In the genomic region with DNA sequence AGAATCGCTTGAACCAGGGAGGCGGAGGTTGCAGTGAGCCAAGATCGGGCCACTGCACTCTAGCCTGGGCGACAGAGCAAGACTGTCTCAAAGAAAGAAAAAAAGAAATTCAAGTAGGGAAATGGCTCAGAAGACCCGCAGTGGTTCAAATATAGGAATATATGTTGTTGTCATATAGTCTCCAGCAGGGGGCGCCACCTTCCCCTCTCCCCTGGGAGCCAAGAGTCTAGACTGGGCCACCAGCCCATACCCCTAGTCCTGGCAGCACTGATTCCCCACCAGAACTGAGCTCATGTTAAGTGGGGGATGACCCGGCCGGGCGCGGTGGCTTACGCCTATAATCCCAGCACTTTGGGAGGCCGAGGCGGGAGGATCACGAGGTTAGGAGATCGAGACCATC, we compare ENCODE assay signal across 8 cellular contexts. TPM values are rescaled to one million over a fixed set of nuclear protein-coding genes. Genes with fewer than 3 reads are reported as not detected.
DNase-seq lines count a peak whose midpoint lies in the region; ATAC-seq, FAIRE-seq and TF ChIP-seq lines count a peak whose summit lies in the region.
"Not testable (repeated sequence)": the region's sequence is repeated elsewhere in the genome, so short reads cannot be mapped to it uniquely, and the experiment has no call there.

No MANE protein-coding gene starts in this region.

- not testable (repeated sequence) for FAIRE-seq in D721Med (lab: Jason Lieb, UNC)

- not testable (repeated sequence) for H2AK9ac ChIP-seq in IMR-90 (replicated peaks; ENCODE audit: low read depth, low read length, poor library complexity)

- H3K27me3 ChIP-seq in IMR-90 (ENCODE audit: control insufficient read depth, insufficient read depth, low read length); trophoblast cell (ENCODE audit: insufficient read depth, low read length): not testable (repeated sequence)

- H3K18ac ChIP-seq in IMR-90 (ENCODE audit: low read depth, low read length); trophoblast cell (ENCODE audit: low read length): not testable (repeated sequence)

- WGBS in IMR-90 (ENCODE audit: extremely low coverage in 2 of 2, insufficient read length in 1 of 2), 2 experiments, result no CpG with 5 or more reads among the region's 15 CpGs
- WGBS in trophoblast cell (ENCODE audit: extremely low coverage, insufficient coverage, insufficient read length), result no CpG with 5 or more reads among the region's 15 CpGs

- H3K9me1 ChIP-seq in IMR-90 (ENCODE audit: insufficient read depth, low read length), result not testable (repeated sequence)

- not testable (repeated sequence) for H2AFZ ChIP-seq in IMR-90 (replicated peaks; ENCODE audit: low read length, poor library complexity); trophoblast cell (ENCODE audit: insufficient read depth, low read length, poor library complexity)

- H3K4me1 ChIP-seq in IMR-90 (ENCODE audit: control insufficient read depth, insufficient read depth, low read length); trophoblast cell (ENCODE audit: control insufficient read depth in 1 of 2, insufficient read depth in 2 of 2, low read length in 2 of 2): not testable (repeated sequence)

- H2BK5ac ChIP-seq in IMR-90 (ENCODE audit: low read depth, low read length, poor library complexity, severe bottlenecking); trophoblast cell (ENCODE audit: low read depth, low read length, poor library complexity): not testable (repeated sequence)

- not testable (repeated sequence) for H3K9ac ChIP-seq in IMR-90 (ENCODE audit: low read depth, low read length); trophoblast cell (ENCODE audit: low read length)

- H4K8ac ChIP-seq in IMR-90 (ENCODE audit: low read depth in 2 of 2, low read length in 2 of 2); trophoblast cell (ENCODE audit: low read depth, low read length): not testable (repeated sequence)

- H3K56ac ChIP-seq in IMR-90 (ENCODE audit: extremely low read depth, insufficient read depth, low read length), result not testable (repeated sequence)

- H2BK12ac ChIP-seq in trophoblast cell (ENCODE audit: low read length), result not testable (repeated sequence)

- not testable (repeated sequence) for H3K9me3 ChIP-seq in IMR-90 (ENCODE audit: control insufficient read depth, insufficient read depth, low read length); trophoblast cell (ENCODE audit: insufficient read depth, low read depth, low read length)

- POLR2A ChIA-PET in IMR-90 (lab: Charles Lee; ENCODE audit: unreplicated experiment), result not testable (repeated sequence)

- not testable (repeated sequence) for TF ChIP-seq POLR2A in IMR-90 (IDR thresholded peaks at IDR 0.05; ENCODE audit: low read depth, low read length)

- not testable (repeated sequence) for H4K5ac ChIP-seq in IMR-90 (ENCODE audit: low read depth, low read length)

- DNase-seq in D721Med (ENCODE audit: insufficient read length, low spot score) (peak; percentile 43), RPMI8226 (peak; percentile 16), cardiac septum (ENCODE audit: low spot score) (peak; percentile 82), trophoblast cell (peak; percentile 22 to 48)
- DNase-seq in IMR-90; astrocyte of the spinal cord (ENCODE audit: low read depth, low spot score): not testable (repeated sequence)
- DNase-seq in activated CD4-positive, alpha-beta T cell treated with anti-CD3 and anti-CD28 coated beads, Interleukin-2, amount 50 U/mL, for 48 hours, result peak; percentile 72 to 78
- DNase-seq in stimulated activated naive CD4-positive, alpha-beta T cell (lab: John Stamatoyannopoulos, UW), result peak; percentile 5 to 41 (median 33)

- ATAC-seq in IMR-90 (ENCODE audit: low read depth), result not testable (repeated sequence)

- intact Hi-C loops in IMR-90 (cut with micrococcal nuclease); cardiac septum (cut with DNase I): not testable (repeated sequence)

- H3K36me3 ChIP-seq in IMR-90 (ENCODE audit: control insufficient read depth, insufficient read depth, low read length); trophoblast cell (ENCODE audit: control insufficient read depth in 1 of 2, insufficient read depth in 2 of 2, low read length in 2 of 2): not testable (repeated sequence)

- H4K12ac ChIP-seq in trophoblast cell (ENCODE audit: low read depth, low read length), result not testable (repeated sequence)

- H2BK120ac ChIP-seq in IMR-90 (ENCODE audit: low read depth, low read length); trophoblast cell (ENCODE audit: insufficient read depth, low read length, poor library complexity): not testable (repeated sequence)

- not testable (repeated sequence) for H3K4ac ChIP-seq in IMR-90 (ENCODE audit: low read depth, low read length); trophoblast cell (ENCODE audit: low read depth, low read length)

- H3K27ac ChIP-seq in IMR-90 (ENCODE audit: insufficient read depth, low read length); trophoblast cell (ENCODE audit: low read depth, low read length): not testable (repeated sequence)

- H2BK15ac ChIP-seq in IMR-90 (ENCODE audit: low read depth, low read length), result not testable (repeated sequence)

- not testable (repeated sequence) for H4K20me1 ChIP-seq in IMR-90 (ENCODE audit: insufficient read depth, low read length)

- not testable (repeated sequence) for H3K4me3 ChIP-seq in IMR-90 (ENCODE audit: insufficient read depth, low read depth, low read length); astrocyte of the spinal cord (ENCODE audit: low read depth, low read length); trophoblast cell (ENCODE audit: low read depth, low read length)

- dilution Hi-C loops in IMR-90 (cut with HindIII; ENCODE audit: low sequenced_read_pairs, unreplicated experiment), result not testable (repeated sequence)

- not testable (repeated sequence) for H3K79me1 ChIP-seq in IMR-90 (ENCODE audit: low read depth in 1 of 2, low read length in 2 of 2); trophoblast cell (ENCODE audit: low read length)

- in situ Hi-C loops in IMR-90 (cut with MboI; ENCODE audit: low sequenced_read_pairs); astrocyte of the spinal cord (cut with HindIII; ENCODE audit: low sequenced_read_pairs): not testable (repeated sequence)

- not testable (repeated sequence) for H4K91ac ChIP-seq in IMR-90 (ENCODE audit: insufficient read depth, low read depth, low read length); trophoblast cell (ENCODE audit: low read depth, low read length)

- H2AK5ac ChIP-seq in IMR-90 (ENCODE audit: low read depth, low read length); trophoblast cell (ENCODE audit: low read length): not testable (repeated sequence)

- not testable (repeated sequence) for H2BK20ac ChIP-seq in IMR-90 (ENCODE audit: low read depth, low read length)

- H3K14ac ChIP-seq in IMR-90 (replicated peaks; ENCODE audit: low read depth, low read length); trophoblast cell (ENCODE audit: low read length): not testable (repeated sequence)

- 0 out of 2 replicates have a peak, but pooled peaks have one; percentile 7 for TF ChIP-seq RAD21 in IMR-90 (IDR thresholded peaks at IDR 0.05; ENCODE audit: low read length)

- CTCF ChIA-PET in IMR-90 (lab: Yijun Ruan, JAX), result interaction anchor here (1.5 kb wide), 1 partner anchor 9 kb away, joined by 3 read pairs; no protein-coding TSS in a partner anchor

- H3K79me2 ChIP-seq in trophoblast cell (ENCODE audit: control insufficient read depth, insufficient read depth, low read length, poor library complexity), result not testable (repeated sequence)

- BruUV-seq in IMR-90 (replicated peaks; lab: Mats Ljungman, UMichigan), result not testable (repeated sequence)

- not testable (repeated sequence) for H3K4me2 ChIP-seq in IMR-90 (ENCODE audit: low read depth, low read length); trophoblast cell (ENCODE audit: low read length)

- peak; percentile 52 for TF ChIP-seq CTCF in D721Med (IDR thresholded peaks at IDR 0.05; ENCODE audit: insufficient read depth, missing control alignments)
- 0 out of 2 replicates have a peak, but pooled peaks have one; percentile 15 for TF ChIP-seq CTCF in IMR-90 (conservative IDR thresholded peaks at IDR 0.05; ENCODE audit: low read depth, low read length)
- peak; percentile 32 for TF ChIP-seq CTCF in astrocyte of the spinal cord (IDR thresholded peaks at IDR 0.05; ENCODE audit: low read depth, low read length)

- not testable (repeated sequence) for H3K23ac ChIP-seq in IMR-90 (ENCODE audit: low read depth, low read length); trophoblast cell (ENCODE audit: low read length)

RNA-seq across cellular contexts. Expression of gene FAM222B, which starts 6.1 kb away (rescaled TPM):
- total RNA-seq in IMR-90 (2012; rRNA removed) (2.2 and 2.5 TPM in 2 replicates), cardiac septum (18.6 TPM)
- 10.8 and 11.4 TPM in 2 replicates for polyA plus RNA-seq in IMR-90 (2012; rRNA removed)
- 9.8 and 15.2 TPM in 2 replicates for polyA plus RNA-seq in IMR-90 (2012; cell fraction: cytosol; rRNA removed)
- polyA plus RNA-seq in IMR-90 (2012; cell fraction: nucleus; rRNA removed; ENCODE audit: low replicate concordance), result 26.2 and 26.3 TPM in 2 replicates
- 45.9 and 48.6 TPM in 2 replicates for polyA plus RNA-seq in trophoblast cell (2013)

RNA-seq across cellular contexts. Expression of gene ERAL1, which starts 6.1 kb away (rescaled TPM):
- total RNA-seq in IMR-90 (2012; rRNA removed) (25.8 and 34.1 TPM in 2 replicates), cardiac septum (31.3 TPM)
- polyA plus RNA-seq in IMR-90 (2012; rRNA removed), result 62.3 and 71.3 TPM in 2 replicates
- 66.0 and 115 TPM in 2 replicates for polyA plus RNA-seq in IMR-90 (2012; cell fraction: cytosol; rRNA removed)
- polyA plus RNA-seq in IMR-90 (2012; cell fraction: nucleus; rRNA removed; ENCODE audit: low replicate concordance), result 53.6 and 107 TPM in 2 replicates
- polyA plus RNA-seq in trophoblast cell (2013), result 39.0 and 40.1 TPM in 2 replicates

RNA-seq across cellular contexts. Expression of gene FLOT2, which starts 48.9 kb away (rescaled TPM):
- total RNA-seq in IMR-90 (2012; rRNA removed) (19.7 and 31.1 TPM in 2 replicates), cardiac septum (80.4 TPM)
- 60.1 and 67.9 TPM in 2 replicates for polyA plus RNA-seq in IMR-90 (2012; rRNA removed)
- 52.9 and 71.4 TPM in 2 replicates for polyA plus RNA-seq in IMR-90 (2012; cell fraction: cytosol; rRNA removed)
- polyA plus RNA-seq in IMR-90 (2012; cell fraction: nucleus; rRNA removed; ENCODE audit: low replicate concordance), result 61.2 and 61.8 TPM in 2 replicates
- 54.6 and 58.2 TPM in 2 replicates for polyA plus RNA-seq in trophoblast cell (2013)

RNA-seq across cellular contexts. Expression of gene DHRS13, which starts 54.2 kb away (rescaled TPM):
- total RNA-seq in IMR-90 (2012; rRNA removed) (2.7 and 2.8 TPM in 2 replicates), cardiac septum (3.0 TPM)
- polyA plus RNA-seq in IMR-90 (2012; rRNA removed), result 3.9 and 4.1 TPM in 2 replicates
- polyA plus RNA-seq in IMR-90 (2012; cell fraction: cytosol; rRNA removed), result 3.7 and 5.3 TPM in 2 replicates
- polyA plus RNA-seq in IMR-90 (2012; cell fraction: nucleus; rRNA removed; ENCODE audit: low replicate concordance), result 3.0 and 3.2 TPM in 2 replicates
- polyA plus RNA-seq in trophoblast cell (2013), result 11.2 and 11.4 TPM in 2 replicates
